ENCODE assay signal across 15 cellular contexts in the genomic region with DNA sequence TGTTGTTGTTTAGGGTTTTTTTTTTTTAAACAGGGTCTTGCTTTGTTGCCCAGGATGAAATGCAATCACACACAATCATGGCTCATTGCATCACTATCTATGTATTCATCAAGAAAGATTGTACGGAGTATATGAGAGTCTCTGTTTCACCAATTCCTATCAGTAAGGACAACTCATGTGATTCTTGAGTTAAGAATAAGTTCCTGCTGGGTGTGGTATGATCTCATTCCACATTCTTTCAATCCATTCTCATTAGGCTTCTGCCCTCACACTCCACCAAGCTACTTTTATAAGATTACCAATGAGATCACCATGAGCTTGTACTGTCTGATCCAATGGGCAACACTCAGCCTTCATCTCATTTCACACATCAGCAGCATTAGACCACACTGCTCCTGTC. TPM values are rescaled to one million over a fixed set of nuclear protein-coding genes. Genes with fewer than 3 reads are reported as not detected.
A peak's percentile ranks its signal among the peaks of the same experiment; 100 is the strongest.
DNase-seq lines count a peak whose midpoint lies in the region; ATAC-seq and TF ChIP-seq lines count a peak whose summit lies in the region.
"Had no signal": no experiment of that assay in that cellular context is flagged by ENCODE, and none has a peak within 500 bp of the region (broad histone marks: within the 10 kb centered on the region; RNA-seq: fewer than 3 reads in every experiment).

No MANE protein-coding gene starts in this region.

- peak; percentile 92 for ATAC-seq in RWPE2 (ENCODE audit: low read depth)
- ATAC-seq in HG03460 (IDR thresholded peaks at IDR 0.05; ENCODE audit: unreplicated experiment): no peak
- ATAC-seq: natural killer cell treated with Interleukin-12 subunit alpha and Interleukin-12 subunit beta and Interleukin-15 and Interleukin-18, amount 100 ng/mL, for 72 hours had no signal

- no peak overlapping the region for H3K4me2 ChIP-seq in skeletal muscle satellite cell (ENCODE audit: low read length)

- H3K4me1 ChIP-seq in RWPE2 (ENCODE audit: insufficient read depth, poor library complexity, severe bottlenecking) (peaks cover 5% of the 10 kb centered on the region), skeletal muscle satellite cell (ENCODE audit: control insufficient read depth, insufficient read depth, low read length) (peaks cover 12% of the 10 kb centered on the region), spleen (peaks cover 0 to 8% (median 2%) of the 10 kb centered on the region in 6 donors)

- no peak for TF ChIP-seq POLR2A in spleen (IDR thresholded peaks at IDR 0.05)

- 90 to 97% (median 91%) methylated on average over 1 of the region's 1 CpG for WGBS in spleen, 5 donors

- H3K9ac ChIP-seq in skeletal muscle satellite cell (ENCODE audit: low read depth, low read length): peak overlapping the region; percentile 56

- DNase-seq in GM03348 (ENCODE audit: low spot score) (peak; percentile 77), RWPE2 (ENCODE audit: low spot score) (no peak), fibroblast of pulmonary artery (ENCODE audit: low read depth) (peak; percentile 74), NCI-H2081 (lab: John Stamatoyannopoulos, UW) (no peak), spleen (no peak)
- no peak for DNase-seq in activated T-cell treated with anti-CD3 and anti-CD28 coated beads, Interleukin-2, amount 50 U/mL, for 1 hour
- DNase-seq: activated CD4-positive, alpha-beta memory T cell treated with anti-CD3 and anti-CD28 coated beads for 36 hours; activated naive CD4-positive, alpha-beta T cell treated with anti-CD3 and anti-CD28 coated beads, Interleukin-2, amount 50 U/mL, for 16 hours; DMS79; NCI-H1417 treated with DMSO at 0.1 percent for 48 hours; NCI-H748 treated with DMSO at 0.1 percent for 48 hours; SW 1271 had no signal

- intact Hi-C loops in spleen (cut with DNase I; ENCODE audit: low total_unique reads): no loop called here

- H3K9me3 ChIP-seq in RWPE2 (ENCODE audit: severe bottlenecking): no peaks in the 10 kb centered on the region
- H3K9me3 ChIP-seq in skeletal muscle satellite cell (replicated peaks; ENCODE audit: low read length): no peaks in the 10 kb centered on the region
- peaks cover 0 to 7% (median 0%) of the 10 kb centered on the region in 8 donors for H3K9me3 ChIP-seq in spleen

- H3K4me3 ChIP-seq in RWPE2 (ENCODE audit: severe bottlenecking) (no peak overlapping the region), fibroblast of pulmonary artery (replicated peaks; ENCODE audit: low read depth, low read length) (no peak overlapping the region), skeletal muscle satellite cell (ENCODE audit: low read length) (no peak overlapping the region), spleen (no peak overlapping the region)

- peak overlapping the region; percentile 49 for H3K27ac ChIP-seq in RWPE2 (ENCODE audit: poor library complexity, severe bottlenecking)
- no peak overlapping the region for H3K27ac ChIP-seq in spleen

- H3K36me3 ChIP-seq in RWPE2 (ENCODE audit: low read depth): no peaks in the 10 kb centered on the region
- no peaks in the 10 kb centered on the region for H3K36me3 ChIP-seq in skeletal muscle satellite cell (ENCODE audit: insufficient read depth, low read length)
- peaks cover 0 to 49% (median 0%) of the 10 kb centered on the region in 6 donors for H3K36me3 ChIP-seq in spleen

- TF ChIP-seq CTCF in RWPE2 (IDR thresholded peaks at IDR 0.05; ENCODE audit: poor library complexity, severe bottlenecking) (no peak), fibroblast of pulmonary artery (IDR thresholded peaks at IDR 0.05; ENCODE audit: low read length, missing control alignments) (no peak), spleen (IDR thresholded peaks at IDR 0.05 in 8 of 11, conservative IDR thresholded peaks at IDR 0.05 in 3 of 11) (no peak)

- H3K27me3 ChIP-seq in RWPE2 (ENCODE audit: insufficient read depth, poor library complexity, severe bottlenecking): no peaks in the 10 kb centered on the region
- H3K27me3 ChIP-seq in skeletal muscle satellite cell (ENCODE audit: control insufficient read depth, insufficient read depth, low read length): no peaks in the 10 kb centered on the region
- H3K27me3 ChIP-seq in spleen (replicated peaks in 1 of 7): no peaks in the 10 kb centered on the region

RNA-seq across cellular contexts. Expression of gene AP1S3, which starts 9.1 kb away (rescaled TPM):
- 5.2 and 7.4 TPM in 2 replicates for total RNA-seq in skeletal muscle satellite cell (2012; rRNA removed)
- total RNA-seq in spleen: 10 to 100 TPM in 5 of 7 donors, 1 to 10 TPM in 2; 6.3 to 16.0 (median 12.7) TPM
- 1 to 10 TPM; 2.4 to 6.7 (median 3.2) TPM for polyA plus RNA-seq in spleen

Comparison
In these comparisons a context has a peak if more than half of its experiments do, and no peak if none do; other contexts are left out.
1. DNase-seq: peak in GM03348 (single experiment) and fibroblast of pulmonary artery (single experiment); none in RWPE2 (single experiment), activated T-cell treated with anti-CD3 and anti-CD28 coated beads, Interleukin-2, amount 50 U/mL, for 1 hour (single experiment), NCI-H2081 (0 of 2) and spleen (single experiment).